In the genomic region with DNA sequence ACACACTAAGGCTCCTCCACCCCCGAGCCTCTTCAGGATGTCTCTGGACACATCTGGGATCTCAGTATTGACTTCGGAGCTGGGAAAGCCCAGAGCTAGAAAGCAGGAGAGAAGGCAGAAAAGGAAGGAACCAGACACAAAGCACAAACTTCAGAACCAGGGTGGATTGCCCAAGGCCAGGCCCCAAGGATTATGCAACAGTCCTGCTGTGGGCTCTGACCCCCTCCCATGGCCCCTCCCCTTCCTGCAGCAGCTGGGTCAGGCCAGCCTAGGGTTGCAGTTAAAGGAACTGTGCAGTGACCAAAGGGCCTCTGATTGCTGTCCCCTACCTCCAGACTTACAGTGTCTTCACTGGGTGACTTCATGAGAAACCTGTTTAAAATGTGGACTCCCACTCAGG, we compare ENCODE assay signal across 1 cellular context.
A peak's percentile ranks its signal among the peaks of the same experiment; 100 is the strongest.
TF ChIP-seq lines count a peak whose summit lies in the region.

No MANE protein-coding gene starts in this region.

TF ChIP-seq in HepG2, 621 proteins besides CTCF, POLR2A, EP300 and RAD21 (continued from another document and continues in another):
- peak; percentile 56; the same call in 1 of the 2 replicates for TF ChIP-seq KDM6A (CRISPR knock-in tag; IDR thresholded peaks at IDR 0.05; ENCODE audit: low read depth)
- TF ChIP-seq, protein P1, sequence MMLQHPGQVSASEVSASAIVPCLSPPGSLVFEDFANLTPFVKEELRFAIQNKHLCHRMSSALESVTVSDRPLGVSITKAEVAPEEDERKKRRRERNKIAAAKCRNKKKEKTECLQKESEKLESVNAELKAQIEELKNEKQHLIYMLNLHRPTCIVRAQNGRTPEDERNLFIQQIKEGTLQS (CRISPR knock-in tag; IDR thresholded peaks at IDR 0.05) = no peak
- TF ChIP-seq, protein P2, sequence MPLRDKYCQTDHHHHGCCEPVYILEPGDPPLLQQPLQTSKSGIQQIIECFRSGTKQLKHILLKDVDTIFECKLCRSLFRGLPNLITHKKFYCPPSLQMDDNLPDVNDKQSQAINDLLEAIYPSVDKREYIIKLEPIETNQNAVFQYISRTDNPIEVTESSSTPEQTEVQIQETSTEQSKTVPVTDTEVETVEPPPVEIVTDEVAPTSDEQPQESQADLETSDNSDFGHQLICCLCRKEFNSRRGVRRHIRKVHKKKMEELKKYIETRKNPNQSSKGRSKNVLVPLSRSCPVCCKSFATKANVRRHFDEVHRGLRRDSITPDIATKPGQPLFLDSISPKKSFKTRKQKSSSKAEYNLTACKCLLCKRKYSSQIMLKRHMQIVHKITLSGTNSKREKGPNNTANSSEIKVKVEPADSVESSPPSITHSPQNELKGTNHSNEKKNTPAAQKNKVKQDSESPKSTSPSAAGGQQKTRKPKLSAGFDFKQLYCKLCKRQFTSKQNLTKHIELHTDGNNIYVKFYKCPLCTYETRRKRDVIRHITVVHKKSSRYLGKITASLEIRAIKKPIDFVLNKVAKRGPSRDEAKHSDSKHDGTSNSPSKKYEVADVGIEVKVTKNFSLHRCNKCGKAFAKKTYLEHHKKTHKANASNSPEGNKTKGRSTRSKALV (CRISPR knock-in tag; IDR thresholded peaks at IDR 0.05) = no peak
- TF ChIP-seq ZNF776 (CRISPR knock-in tag; IDR thresholded peaks at IDR 0.05) = no peak
- no peak for TF ChIP-seq NCOR1 (IDR thresholded peaks at IDR 0.05; ENCODE audit: borderline replicate concordance, low read length)
- TF ChIP-seq, protein P3, sequence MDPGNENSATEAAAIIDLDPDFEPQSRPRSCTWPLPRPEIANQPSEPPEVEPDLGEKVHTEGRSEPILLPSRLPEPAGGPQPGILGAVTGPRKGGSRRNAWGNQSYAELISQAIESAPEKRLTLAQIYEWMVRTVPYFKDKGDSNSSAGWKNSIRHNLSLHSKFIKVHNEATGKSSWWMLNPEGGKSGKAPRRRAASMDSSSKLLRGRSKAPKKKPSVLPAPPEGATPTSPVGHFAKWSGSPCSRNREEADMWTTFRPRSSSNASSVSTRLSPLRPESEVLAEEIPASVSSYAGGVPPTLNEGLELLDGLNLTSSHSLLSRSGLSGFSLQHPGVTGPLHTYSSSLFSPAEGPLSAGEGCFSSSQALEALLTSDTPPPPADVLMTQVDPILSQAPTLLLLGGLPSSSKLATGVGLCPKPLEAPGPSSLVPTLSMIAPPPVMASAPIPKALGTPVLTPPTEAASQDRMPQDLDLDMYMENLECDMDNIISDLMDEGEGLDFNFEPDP (CRISPR knock-in tag; conservative IDR thresholded peaks at IDR 0.05) = no peak
- no peak for TF ChIP-seq JARID2 (CRISPR knock-in tag; IDR thresholded peaks at IDR 0.05; ENCODE audit: insufficient replicate concordance)
- no peak for TF ChIP-seq CHCHD3 (CRISPR knock-in tag; IDR thresholded peaks at IDR 0.05)
- no peak for TF ChIP-seq ZSCAN30 (CRISPR knock-in tag; IDR thresholded peaks at IDR 0.05)
- no peak for TF ChIP-seq NFIC (IDR thresholded peaks at IDR 0.05; ENCODE audit: low read length)
- TF ChIP-seq NR2C2 (CRISPR knock-in tag; IDR thresholded peaks at IDR 0.05; ENCODE audit: borderline replicate concordance) = peak; percentile 71; the same call in 1 of the 2 replicates
- TF ChIP-seq, protein P4, sequence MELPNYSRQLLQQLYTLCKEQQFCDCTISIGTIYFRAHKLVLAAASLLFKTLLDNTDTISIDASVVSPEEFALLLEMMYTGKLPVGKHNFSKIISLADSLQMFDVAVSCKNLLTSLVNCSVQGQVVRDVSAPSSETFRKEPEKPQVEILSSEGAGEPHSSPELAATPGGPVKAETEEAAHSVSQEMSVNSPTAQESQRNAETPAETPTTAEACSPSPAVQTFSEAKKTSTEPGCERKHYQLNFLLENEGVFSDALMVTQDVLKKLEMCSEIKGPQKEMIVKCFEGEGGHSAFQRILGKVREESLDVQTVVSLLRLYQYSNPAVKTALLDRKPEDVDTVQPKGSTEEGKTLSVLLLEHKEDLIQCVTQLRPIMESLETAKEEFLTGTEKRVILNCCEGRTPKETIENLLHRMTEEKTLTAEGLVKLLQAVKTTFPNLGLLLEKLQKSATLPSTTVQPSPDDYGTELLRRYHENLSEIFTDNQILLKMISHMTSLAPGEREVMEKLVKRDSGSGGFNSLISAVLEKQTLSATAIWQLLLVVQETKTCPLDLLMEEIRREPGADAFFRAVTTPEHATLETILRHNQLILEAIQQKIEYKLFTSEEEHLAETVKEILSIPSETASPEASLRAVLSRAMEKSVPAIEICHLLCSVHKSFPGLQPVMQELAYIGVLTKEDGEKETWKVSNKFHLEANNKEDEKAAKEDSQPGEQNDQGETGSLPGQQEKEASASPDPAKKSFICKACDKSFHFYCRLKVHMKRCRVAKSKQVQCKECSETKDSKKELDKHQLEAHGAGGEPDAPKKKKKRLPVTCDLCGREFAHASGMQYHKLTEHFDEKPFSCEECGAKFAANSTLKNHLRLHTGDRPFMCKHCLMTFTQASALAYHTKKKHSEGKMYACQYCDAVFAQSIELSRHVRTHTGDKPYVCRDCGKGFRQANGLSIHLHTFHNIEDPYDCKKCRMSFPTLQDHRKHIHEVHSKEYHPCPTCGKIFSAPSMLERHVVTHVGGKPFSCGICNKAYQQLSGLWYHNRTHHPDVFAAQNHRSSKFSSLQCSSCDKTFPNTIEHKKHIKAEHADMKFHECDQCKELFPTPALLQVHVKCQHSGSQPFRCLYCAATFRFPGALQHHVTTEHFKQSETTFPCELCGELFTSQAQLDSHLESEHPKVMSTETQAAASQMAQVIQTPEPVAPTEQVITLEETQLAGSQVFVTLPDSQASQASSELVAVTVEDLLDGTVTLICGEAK (IDR thresholded peaks at IDR 0.05) = no peak
- TF ChIP-seq, protein P4 (CRISPR knock-in tag; IDR thresholded peaks at IDR 0.05) = no peak; the same call in 1 of the 2 replicates
- TF ChIP-seq KDM5A (IDR thresholded peaks at IDR 0.05; ENCODE audit: borderline replicate concordance, low read length) = no peak
- TF ChIP-seq ZNF879 (CRISPR knock-in tag; IDR thresholded peaks at IDR 0.05) = no peak
- TF ChIP-seq SMC3 (IDR thresholded peaks at IDR 0.05; ENCODE audit: low read length) = no peak
- TF ChIP-seq ZSCAN12 (CRISPR knock-in tag; IDR thresholded peaks at IDR 0.05) = no peak
- TF ChIP-seq, protein P5, sequence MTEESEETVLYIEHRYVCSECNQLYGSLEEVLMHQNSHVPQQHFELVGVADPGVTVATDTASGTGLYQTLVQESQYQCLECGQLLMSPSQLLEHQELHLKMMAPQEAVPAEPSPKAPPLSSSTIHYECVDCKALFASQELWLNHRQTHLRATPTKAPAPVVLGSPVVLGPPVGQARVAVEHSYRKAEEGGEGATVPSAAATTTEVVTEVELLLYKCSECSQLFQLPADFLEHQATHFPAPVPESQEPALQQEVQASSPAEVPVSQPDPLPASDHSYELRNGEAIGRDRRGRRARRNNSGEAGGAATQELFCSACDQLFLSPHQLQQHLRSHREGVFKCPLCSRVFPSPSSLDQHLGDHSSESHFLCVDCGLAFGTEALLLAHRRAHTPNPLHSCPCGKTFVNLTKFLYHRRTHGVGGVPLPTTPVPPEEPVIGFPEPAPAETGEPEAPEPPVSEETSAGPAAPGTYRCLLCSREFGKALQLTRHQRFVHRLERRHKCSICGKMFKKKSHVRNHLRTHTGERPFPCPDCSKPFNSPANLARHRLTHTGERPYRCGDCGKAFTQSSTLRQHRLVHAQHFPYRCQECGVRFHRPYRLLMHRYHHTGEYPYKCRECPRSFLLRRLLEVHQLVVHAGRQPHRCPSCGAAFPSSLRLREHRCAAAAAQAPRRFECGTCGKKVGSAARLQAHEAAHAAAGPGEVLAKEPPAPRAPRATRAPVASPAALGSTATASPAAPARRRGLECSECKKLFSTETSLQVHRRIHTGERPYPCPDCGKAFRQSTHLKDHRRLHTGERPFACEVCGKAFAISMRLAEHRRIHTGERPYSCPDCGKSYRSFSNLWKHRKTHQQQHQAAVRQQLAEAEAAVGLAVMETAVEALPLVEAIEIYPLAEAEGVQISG (CRISPR knock-in tag; IDR thresholded peaks at IDR 0.05) = peak; percentile 56; the same call in 1 of the 2 replicates
- TF ChIP-seq ZNF788 (CRISPR knock-in tag; IDR thresholded peaks at IDR 0.05; ENCODE audit: borderline replicate concordance) = no peak; the same call in 1 of the 2 replicates
- TF ChIP-seq TRIM24 (CRISPR knock-in tag; IDR thresholded peaks at IDR 0.05) = 0 out of 2 replicates have a peak, but pooled peaks have one; percentile 45
- no peak for TF ChIP-seq NCOA5 (CRISPR knock-in tag; IDR thresholded peaks at IDR 0.05)
- TF ChIP-seq, protein P6, sequence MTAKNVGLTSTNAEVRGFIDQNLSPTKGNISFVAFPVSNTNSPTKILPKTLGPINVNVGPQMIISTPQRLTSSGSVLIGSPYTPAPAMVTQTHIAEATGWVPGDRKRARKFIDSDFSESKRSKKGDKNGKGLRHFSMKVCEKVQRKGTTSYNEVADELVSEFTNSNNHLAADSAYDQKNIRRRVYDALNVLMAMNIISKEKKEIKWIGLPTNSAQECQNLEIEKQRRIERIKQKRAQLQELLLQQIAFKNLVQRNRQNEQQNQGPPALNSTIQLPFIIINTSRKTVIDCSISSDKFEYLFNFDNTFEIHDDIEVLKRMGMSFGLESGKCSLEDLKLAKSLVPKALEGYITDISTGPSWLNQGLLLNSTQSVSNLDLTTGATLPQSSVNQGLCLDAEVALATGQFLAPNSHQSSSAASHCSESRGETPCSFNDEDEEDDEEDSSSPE (CRISPR knock-in tag; IDR thresholded peaks at IDR 0.05) = peak; percentile 35; the same call in 1 of the 2 replicates
- TF ChIP-seq CHD2 (IDR thresholded peaks at IDR 0.05; ENCODE audit: low read depth, low read length) = no peak
- TF ChIP-seq, protein P7, sequence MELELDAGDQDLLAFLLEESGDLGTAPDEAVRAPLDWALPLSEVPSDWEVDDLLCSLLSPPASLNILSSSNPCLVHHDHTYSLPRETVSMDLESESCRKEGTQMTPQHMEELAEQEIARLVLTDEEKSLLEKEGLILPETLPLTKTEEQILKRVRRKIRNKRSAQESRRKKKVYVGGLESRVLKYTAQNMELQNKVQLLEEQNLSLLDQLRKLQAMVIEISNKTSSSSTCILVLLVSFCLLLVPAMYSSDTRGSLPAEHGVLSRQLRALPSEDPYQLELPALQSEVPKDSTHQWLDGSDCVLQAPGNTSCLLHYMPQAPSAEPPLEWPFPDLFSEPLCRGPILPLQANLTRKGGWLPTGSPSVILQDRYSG (CRISPR knock-in tag; IDR thresholded peaks at IDR 0.05) = no peak
- TF ChIP-seq, protein P8, sequence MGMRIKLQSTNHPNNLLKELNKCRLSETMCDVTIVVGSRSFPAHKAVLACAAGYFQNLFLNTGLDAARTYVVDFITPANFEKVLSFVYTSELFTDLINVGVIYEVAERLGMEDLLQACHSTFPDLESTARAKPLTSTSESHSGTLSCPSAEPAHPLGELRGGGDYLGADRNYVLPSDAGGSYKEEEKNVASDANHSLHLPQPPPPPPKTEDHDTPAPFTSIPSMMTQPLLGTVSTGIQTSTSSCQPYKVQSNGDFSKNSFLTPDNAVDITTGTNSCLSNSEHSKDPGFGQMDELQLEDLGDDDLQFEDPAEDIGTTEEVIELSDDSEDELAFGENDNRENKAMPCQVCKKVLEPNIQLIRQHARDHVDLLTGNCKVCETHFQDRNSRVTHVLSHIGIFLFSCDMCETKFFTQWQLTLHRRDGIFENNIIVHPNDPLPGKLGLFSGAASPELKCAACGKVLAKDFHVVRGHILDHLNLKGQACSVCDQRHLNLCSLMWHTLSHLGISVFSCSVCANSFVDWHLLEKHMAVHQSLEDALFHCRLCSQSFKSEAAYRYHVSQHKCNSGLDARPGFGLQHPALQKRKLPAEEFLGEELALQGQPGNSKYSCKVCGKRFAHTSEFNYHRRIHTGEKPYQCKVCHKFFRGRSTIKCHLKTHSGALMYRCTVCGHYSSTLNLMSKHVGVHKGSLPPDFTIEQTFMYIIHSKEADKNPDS (CRISPR knock-in tag; IDR thresholded peaks at IDR 0.05) = no peak
- no peak for TF ChIP-seq ZNF253 (CRISPR knock-in tag; IDR thresholded peaks at IDR 0.05; ENCODE audit: borderline replicate concordance)
- no peak for TF ChIP-seq RFX3 (CRISPR knock-in tag; IDR thresholded peaks at IDR 0.05)
- TF ChIP-seq ASH2L (IDR thresholded peaks at IDR 0.05; ENCODE audit: insufficient read length, low read depth, low read length) = no peak
- TF ChIP-seq ZSCAN31 (CRISPR knock-in tag; IDR thresholded peaks at IDR 0.05; ENCODE audit: low read depth) = no peak
- no peak for TF ChIP-seq TBP (CRISPR knock-in tag; IDR thresholded peaks at IDR 0.05)
- TF ChIP-seq, protein P9, sequence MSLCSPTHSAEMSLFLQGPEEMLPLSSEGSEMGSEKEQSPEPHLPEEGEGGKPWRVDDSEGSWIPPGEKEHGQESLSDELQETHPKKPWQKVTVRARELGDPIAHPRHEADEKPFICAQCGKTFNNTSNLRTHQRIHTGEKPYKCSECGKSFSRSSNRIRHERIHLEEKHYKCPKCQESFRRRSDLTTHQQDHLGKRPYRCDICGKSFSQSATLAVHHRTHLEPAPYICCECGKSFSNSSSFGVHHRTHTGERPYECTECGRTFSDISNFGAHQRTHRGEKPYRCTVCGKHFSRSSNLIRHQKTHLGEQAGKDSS (CRISPR knock-in tag; IDR thresholded peaks at IDR 0.05; ENCODE audit: borderline replicate concordance, low read depth) = no peak
- no peak for TF ChIP-seq HOXA9 (CRISPR knock-in tag; IDR thresholded peaks at IDR 0.05; ENCODE audit: borderline replicate concordance)
- no peak for TF ChIP-seq ZNF44 (CRISPR knock-in tag; IDR thresholded peaks at IDR 0.05)
- TF ChIP-seq MED8 (CRISPR knock-in tag; IDR thresholded peaks at IDR 0.05; ENCODE audit: insufficient replicate concordance) = no peak
- TF ChIP-seq POLR2AphosphoS5 (IDR thresholded peaks at IDR 0.05; ENCODE audit: low read depth, low read length) = peak; percentile 38; the same call in 1 of the 2 replicates
- TF ChIP-seq KDM3A (CRISPR knock-in tag; IDR thresholded peaks at IDR 0.05; ENCODE audit: low read depth) = 0 out of 2 replicates have a peak, but pooled peaks have one; percentile 55
- TF ChIP-seq ATM (IDR thresholded peaks at IDR 0.05; ENCODE audit: borderline replicate concordance) = no peak
- no peak for TF ChIP-seq RFX5 (IDR thresholded peaks at IDR 0.05; ENCODE audit: low read depth, low read length)
- TF ChIP-seq ZNF224 (CRISPR knock-in tag; IDR thresholded peaks at IDR 0.05) = no peak
- TF ChIP-seq ZNF17 (CRISPR knock-in tag; IDR thresholded peaks at IDR 0.05) = no peak
